3 cellular contexts compared by ENCODE assay signal in the genomic region with DNA sequence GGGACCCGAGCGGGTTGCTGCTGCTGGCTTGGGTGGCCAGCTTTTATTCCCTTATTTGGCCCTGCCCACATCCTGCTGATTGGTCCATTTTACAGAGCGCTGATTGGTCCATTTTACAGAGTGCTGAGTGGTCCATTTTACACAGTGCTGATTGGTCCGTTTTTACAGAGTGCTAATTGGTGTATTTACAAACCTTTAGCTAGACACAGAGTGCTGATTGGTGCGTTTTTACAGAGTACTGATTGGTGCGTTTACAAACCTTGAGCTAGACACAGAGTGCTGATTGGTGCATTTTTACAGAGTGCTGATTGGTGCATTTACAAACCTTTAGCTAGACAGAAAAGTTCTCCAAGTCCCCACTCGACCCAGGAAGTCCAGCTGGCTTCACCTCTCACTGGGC.
TF ChIP-seq lines count a peak whose summit lies in the region.

No MANE protein-coding gene starts in this region.

TF ChIP-seq in HEK293, 187 proteins besides CTCF, POLR2A, EP300 and RAD21:
- peak; percentile 43 for TF ChIP-seq SP2 (tag by site-specific recombination; IDR thresholded peaks at IDR 0.05)

TF ChIP-seq in WTC11, 78 proteins besides CTCF, POLR2A, EP300 and RAD21:
- TF ChIP-seq NFYB (CRISPR knock-in tag; conservative IDR thresholded peaks at IDR 0.05; ENCODE audit: low read depth) = peak; percentile 49

TF ChIP-seq in HepG2, 621 proteins besides CTCF, POLR2A, EP300 and RAD21:
- TF ChIP-seq NFYC (CRISPR knock-in tag; IDR thresholded peaks at IDR 0.05) = 0 out of 2 replicates have a peak, but pooled peaks have one; percentile 23
- TF ChIP-seq NFYB (CRISPR knock-in tag; IDR thresholded peaks at IDR 0.05) = peak; percentile 40
- peak in 1 of 2 experiments; percentile 27; a peak in 1 of 4 replicates for TF ChIP-seq MAFK (conservative IDR thresholded peaks at IDR 0.05 in 1 of 2, IDR thresholded peaks at IDR 0.05 in 1 of 2; ENCODE audit: low read length in 2 of 2)
- TF ChIP-seq MAFF (IDR thresholded peaks at IDR 0.05; ENCODE audit: low read depth, low read length) = peak; percentile 23; the same call in 1 of the 2 replicates
